ENCODE assay signal across 8 cellular contexts in genomic region chr3:51389423-51390183, GRCh38. TPM values are rescaled to one million over a fixed set of nuclear protein-coding genes. Genes with fewer than 3 reads are reported as not detected.
DNase-seq lines count a peak whose midpoint lies in the region; ATAC-seq, FAIRE-seq and TF ChIP-seq lines count a peak whose summit lies in the region.

No MANE protein-coding gene starts in this region.

- H2AFZ ChIP-seq in astrocyte (ENCODE audit: low read depth, low read length) = no peak overlapping the region

- H3K4me3 ChIP-seq in astrocyte (ENCODE audit: insufficient read depth, low read depth, low read length) (no peak overlapping the region), right atrium auricular region (no peak overlapping the region), small intestine (ENCODE audit: low read depth in 1 of 2, low read length in 2 of 2) (no peak overlapping the region), ovary (no peak overlapping the region)

- peaks cover 75% of the 10 kb centered on the region for H4K20me1 ChIP-seq in astrocyte (ENCODE audit: insufficient read depth, low read length)

- no peak for TF ChIP-seq EP300 in ovary (IDR thresholded peaks at IDR 0.05)

- TF ChIP-seq CTCF in astrocyte (IDR thresholded peaks at IDR 0.05; ENCODE audit: insufficient read depth, low read depth, low read length) (peak; percentile 61), right atrium auricular region (IDR thresholded peaks at IDR 0.05) (peak; percentile 78 to 81), ovary (IDR thresholded peaks at IDR 0.05) (no peak)

- ATAC-seq in HG02763 (IDR thresholded peaks at IDR 0.05; ENCODE audit: unreplicated experiment) = no peak

- peaks cover 28% of the 10 kb centered on the region for H3K36me3 ChIP-seq in astrocyte (ENCODE audit: insufficient read depth, low read length)
- H3K36me3 ChIP-seq in right atrium auricular region = peaks cover 40% of the 10 kb centered on the region
- H3K36me3 ChIP-seq in small intestine (ENCODE audit: control insufficient read depth in 2 of 2, insufficient read depth in 2 of 2, low read length in 2 of 2) = peaks cover 2 to 15% of the 10 kb centered on the region in 2 donors
- H3K36me3 ChIP-seq in ovary = no peaks in the 10 kb centered on the region

- intact Hi-C loops in ovary (cut with DNase I) = loop anchor here (5.0 to 10.0 kb wide), 7 partner anchors 283 to 777 kb away; partner anchors contain the start of genes MAPKAPK3 (in 3 of the 4), CISH (in 2 of the 4) and TEX264 (in 2 of the 4)

- peak overlapping the region; percentile 82 for H3K4me2 ChIP-seq in astrocyte (ENCODE audit: low read length)

- FAIRE-seq in GM18507 (lab: Jason Lieb, UNC) (peak; percentile 5), astrocyte (lab: Jason Lieb, UNC) (no peak), small intestine (lab: Jason Lieb, UNC) (no peak)

- H3K4me1 Mint-ChIP-seq in astrocyte (ENCODE audit: low read depth, unreplicated experiment) = peaks cover 30% of the 10 kb centered on the region

- no peaks in the 10 kb centered on the region for H3K27me3 Mint-ChIP-seq in astrocyte (ENCODE audit: low read depth, unreplicated experiment)

- 41 to 57% (median 42%) methylated on average over 6 of the region's 6 CpGs for WGBS in small intestine, 3 donors
- WGBS in ovary, 3 donors = 61 to 78% (median 64%) methylated on average over 6 of the region's 6 CpGs

- H3K27me3 ChIP-seq in astrocyte (ENCODE audit: insufficient read depth, low read length) (no peaks in the 10 kb centered on the region), right atrium auricular region (no peaks in the 10 kb centered on the region), small intestine (ENCODE audit: control insufficient read depth in 2 of 2, insufficient read depth in 2 of 2, low read length in 2 of 2) (no peaks in the 10 kb centered on the region), ovary (no peaks in the 10 kb centered on the region)

- H3K36me3 Mint-ChIP-seq in astrocyte (ENCODE audit: low read depth, unreplicated experiment) = peaks cover 24% of the 10 kb centered on the region

- H3K27ac Mint-ChIP-seq in astrocyte (ENCODE audit: unreplicated experiment) = peak overlapping the region; percentile 62

- H3K9me3 ChIP-seq in astrocyte (ENCODE audit: insufficient read depth, low read depth, low read length) (peaks cover 3% of the 10 kb centered on the region), right atrium auricular region (no peaks in the 10 kb centered on the region), small intestine (ENCODE audit: control insufficient read depth, low read depth) (no peaks in the 10 kb centered on the region), ovary (no peaks in the 10 kb centered on the region)

- DNase-seq in AG08396 (ENCODE audit: low spot score) = peak; percentile 67
- DNase-seq in GM18507 (ENCODE audit: extremely low spot score, insufficient read length, low read depth) = no peak
- DNase-seq in astrocyte (ENCODE audit: low read depth) = peak; percentile 20
- DNase-seq in right atrium auricular region (ENCODE audit: low spot score) = peak; percentile 59
- DNase-seq in small intestine = peak; percentile 51
- no peak for DNase-seq in ovary

- no peak overlapping the region for H3K4me3 Mint-ChIP-seq in astrocyte (ENCODE audit: unreplicated experiment)

- peaks cover 82% of the 10 kb centered on the region for H3K79me2 ChIP-seq in astrocyte (ENCODE audit: insufficient read depth, low read length)

- H3K9ac ChIP-seq in astrocyte (ENCODE audit: low read length) = no peak overlapping the region

- peaks cover 49% of the 10 kb centered on the region for H3K4me1 ChIP-seq in astrocyte (ENCODE audit: insufficient read depth, low read length)
- peaks cover 0 to 83% of the 10 kb centered on the region in 2 donors for H3K4me1 ChIP-seq in right atrium auricular region
- peaks cover 5 to 6% of the 10 kb centered on the region in 2 donors for H3K4me1 ChIP-seq in small intestine (ENCODE audit: control insufficient read depth in 2 of 2, insufficient read depth in 1 of 2, low read depth in 1 of 2, low read length in 1 of 2)
- H3K4me1 ChIP-seq in ovary (ENCODE audit: insufficient read depth) = peaks cover 15% of the 10 kb centered on the region

- peaks cover 6% of the 10 kb centered on the region for H3K9me3 Mint-ChIP-seq in astrocyte (ENCODE audit: unreplicated experiment)

- TF ChIP-seq POLR2A in Raji (IDR thresholded peaks at IDR 0.05; ENCODE audit: insufficient read depth, low read depth, low read length) (0 out of 2 replicates have a peak, but pooled peaks have one; percentile 26), ovary (IDR thresholded peaks at IDR 0.05) (no peak)

- H3K27ac ChIP-seq in astrocyte (ENCODE audit: low read depth, low read length) (no peak overlapping the region), right atrium auricular region (no peak overlapping the region), small intestine (ENCODE audit: low read depth in 1 of 2, low read length in 1 of 2) (peak overlapping the region in 1 of 2 donors; percentile 46), ovary (no peak overlapping the region)

RNA-seq across cellular contexts. Expression of gene RBM15B, which starts 1.5 kb away (rescaled TPM):
- total RNA-seq in astrocyte (23.5 and 24.3 TPM in 2 replicates), right atrium auricular region (10 to 100 TPM; 12.9 to 21.4 TPM), ovary (10 to 100 TPM; 21.3 to 40.2 (median 30.0) TPM)
- polyA plus RNA-seq in small intestine (10 to 100 TPM in 1 of 3 donors, 1 to 10 TPM in 2; 8.9 to 18.3 (median 9.6) TPM), ovary (10 to 100 TPM; 16.1 to 19.6 TPM)

RNA-seq across cellular contexts. Expression of gene MANF, which starts 4.5 kb away (rescaled TPM):
- total RNA-seq in astrocyte = 125 and 131 TPM in 2 replicates
- 10 to 100 TPM; 41.7 to 46.9 TPM for total RNA-seq in right atrium auricular region
- 100 to 1,000 TPM in 1 of 3 donors, 10 to 100 TPM in 2; 17.7 to 141 (median 52.7) TPM for polyA plus RNA-seq in small intestine
- 10 to 100 TPM; 18.4 to 75.5 (median 43.4) TPM for total RNA-seq in ovary
- 100 to 1,000 TPM in 1 of 2 donors, 10 to 100 TPM in 1; 35.0 to 105 TPM for polyA plus RNA-seq in ovary

Comparison
In these comparisons a context has a peak if more than half of its experiments do, and no peak if none do; other contexts are left out.
1. DNase-seq: peak in AG08396 (single experiment), astrocyte (single experiment), right atrium auricular region (single experiment) and small intestine (single experiment); none in GM18507 (single experiment) and ovary (0 of 5).
2. CTCF ChIP-seq: peak in astrocyte (single experiment) and right atrium auricular region (2 of 2); none in ovary (0 of 3).